In the genomic region with DNA sequence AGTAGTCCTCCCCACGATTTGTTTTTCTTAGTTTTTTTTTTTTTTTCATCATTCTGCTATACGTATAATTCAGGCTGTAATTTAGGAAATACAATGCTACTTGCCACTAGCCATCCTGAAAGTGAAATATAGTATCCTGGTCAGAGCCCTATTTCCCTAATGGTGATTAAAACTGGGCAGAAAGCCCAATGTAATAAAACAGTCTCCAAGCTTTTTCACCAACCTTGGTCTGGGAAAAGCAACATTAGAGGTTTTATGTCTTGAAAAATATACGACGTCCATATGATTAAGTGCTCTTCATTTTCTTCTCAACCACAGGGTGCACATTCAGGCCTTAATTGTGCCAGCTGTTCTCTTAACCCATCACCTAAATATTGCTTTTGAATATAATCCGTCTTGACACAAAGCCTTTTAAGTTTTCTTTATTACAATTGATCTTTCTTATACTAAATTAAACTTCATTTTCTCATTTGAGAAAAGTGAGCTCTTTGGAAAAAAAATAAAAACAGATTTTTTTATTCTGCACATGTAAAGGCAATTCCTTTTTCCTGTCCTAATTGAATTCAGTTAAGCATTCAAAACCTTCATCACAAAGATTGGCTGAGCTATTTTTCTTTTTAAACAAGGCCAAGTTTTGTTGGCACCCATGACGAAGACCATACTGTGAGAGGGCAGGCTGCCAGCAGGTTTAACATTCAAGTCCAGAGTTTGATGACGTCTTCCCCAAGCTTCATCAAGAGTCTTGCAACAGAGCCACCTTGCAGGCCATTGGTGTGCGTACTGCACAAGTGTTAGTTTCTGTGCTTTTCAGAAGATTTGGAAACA, we compare ENCODE assay signal across 12 cellular contexts. TPM values are rescaled to one million over a fixed set of nuclear protein-coding genes. Genes with fewer than 3 reads are reported as not detected.
DNase-seq lines count a peak whose midpoint lies in the region; ATAC-seq lines count a peak whose summit lies in the region.
"Had no signal": no experiment of that assay in that cellular context is flagged by ENCODE, and none has a peak within 500 bp of the region (broad histone marks: within the 10 kb centered on the region; RNA-seq: fewer than 3 reads in every experiment).

No MANE protein-coding gene starts in this region.

- DNase-seq in DMS153 treated with DMSO at 0.1 percent for 48 hours (lab: John Stamatoyannopoulos, UW; ENCODE audit: unreplicated experiment) (peak; percentile 93), NCI-H2081 treated with DMSO at 0.1 percent for 48 hours (lab: John Stamatoyannopoulos, UW) (peak; percentile 98), anterior cingulate cortex (lab: John Stamatoyannopoulos, UW) (peak in 51 of 58 donors; percentile 1 to 80 (median 41)), lung microvascular endothelial cell (ENCODE audit: low read depth in 2 of 2) (peak; percentile 44 to 73), D341Med (ENCODE audit: low spot score) (no peak)
- DNase-seq: activated naive CD4-positive, alpha-beta T cell treated with anti-CD3 and anti-CD28 coated beads, Interleukin-2, amount 50 U/mL, for 16 hours; NCI-H1436; WERI-Rb-1 had no signal

- ATAC-seq in GM19023 (IDR thresholded peaks at IDR 0.05; ENCODE audit: unreplicated experiment): no peak
- no peak for ATAC-seq in GM18868 (IDR thresholded peaks at IDR 0.05; ENCODE audit: unreplicated experiment)
- no peak for ATAC-seq in HG02840 (IDR thresholded peaks at IDR 0.05; ENCODE audit: low FRiP score, unreplicated experiment)
- ATAC-seq: natural killer cell treated with Interleukin-12 subunit alpha and Interleukin-12 subunit beta and Interleukin-15 and Interleukin-18, amount 100 ng/mL, for 72 hours had no signal

RNA-seq across cellular contexts. Expression of gene MAP2, which starts 52.7 kb away (rescaled TPM):
- 0.79 and 8.1 TPM in 2 replicates for total RNA-seq in lung microvascular endothelial cell
- total RNA-seq: natural killer cell treated with Interleukin-12 subunit alpha and Interleukin-12 subunit beta and Interleukin-15 and Interleukin-18, amount 100 ng/mL, for 72 hours had no signal
